Comparison of ENCODE assay signal across 8 cellular contexts in the genomic region with DNA sequence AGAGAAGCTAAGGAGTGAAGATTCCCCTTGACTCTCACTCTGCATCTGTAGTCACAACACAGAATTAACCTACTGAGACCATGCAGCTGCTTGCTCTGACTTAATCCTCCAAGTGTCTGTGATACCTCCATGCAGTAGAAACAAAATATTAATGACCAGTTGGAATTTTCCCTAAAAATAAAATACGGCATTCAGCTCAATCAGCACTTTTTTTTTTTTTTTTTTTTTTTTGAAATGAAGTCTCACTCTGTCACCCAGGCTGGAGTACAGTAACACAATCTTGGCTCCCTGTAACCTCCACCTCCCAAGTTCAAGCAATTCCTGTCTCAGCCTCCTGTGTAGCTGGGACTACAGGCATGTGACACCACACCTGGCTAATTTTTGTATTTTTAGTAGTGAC.
"Had no signal": no experiment of that assay in that cellular context is flagged by ENCODE, and none has a peak within 500 bp of the region (broad histone marks: within the 10 kb centered on the region; RNA-seq: fewer than 3 reads in every experiment).

No MANE protein-coding gene starts in this region.

- H3K27ac ChIP-seq: HL-60, KMS-11 had no signal

- H2AFZ ChIP-seq: GM23338 had no signal

- H3K9ac ChIP-seq: KMS-11 had no signal

- H3K4me1 Mint-ChIP-seq: GM23338, H9 had no signal

- H3K9me3 Mint-ChIP-seq: GM23338 had no signal

- FAIRE-seq: H1, H54 had no signal

- H3K27ac Mint-ChIP-seq: GM23338, H9 had no signal

- ATAC-seq: GM23338 had no signal

- H3K4me2 ChIP-seq: GM23338, KMS-11 had no signal

- H3K4me3 Mint-ChIP-seq: GM23338, H9 had no signal

- DNase-seq: H9, HCEC 1CT, KBM-7 had no signal

- H3K4me3 ChIP-seq: GM23338 had no signal
